26 cellular contexts compared by ENCODE assay signal in the genomic region with DNA sequence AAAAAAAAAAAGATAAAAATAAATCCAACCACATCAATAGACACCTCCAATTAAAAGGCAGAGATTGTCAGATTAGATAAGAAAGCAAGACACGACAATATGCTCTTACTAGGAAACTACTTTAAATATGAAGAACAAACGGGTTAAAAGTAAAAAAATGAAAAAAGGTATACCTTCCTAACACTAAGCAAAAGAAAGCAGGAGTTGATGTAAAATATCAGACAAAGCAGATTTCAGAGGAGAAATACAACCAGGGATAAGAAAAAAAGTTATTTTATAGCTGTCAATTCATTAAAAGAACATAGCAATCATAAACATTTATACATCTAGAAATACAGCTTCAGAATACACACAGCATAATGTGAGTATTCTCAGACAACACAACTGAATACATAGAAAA. TPM values are rescaled to one million over a fixed set of nuclear protein-coding genes. Genes with fewer than 3 reads are reported as not detected.
"Had no signal": no experiment of that assay in that cellular context is flagged by ENCODE, and none has a peak within 500 bp of the region (broad histone marks: within the 10 kb centered on the region; RNA-seq: fewer than 3 reads in every experiment).

No MANE protein-coding gene starts in this region.

- H3K4me1 ChIP-seq: SJSA1 had no signal

- H3K36me3 Mint-ChIP-seq: IgD-negative memory B cell had no signal

- H3K27ac ChIP-seq: SJSA1, SK-N-MC had no signal

- H3K4me1 Mint-ChIP-seq: IgD-negative memory B cell had no signal

- H3K36me3 ChIP-seq: SJSA1 had no signal

- FAIRE-seq: RCC 7860 had no signal

- H3K4me3 ChIP-seq: SJSA1, SK-N-MC had no signal

- H3K9me3 Mint-ChIP-seq: IgD-negative memory B cell had no signal

- H3K9me3 ChIP-seq: SJSA1 had no signal

- H3K27ac Mint-ChIP-seq: IgD-negative memory B cell had no signal

- DNase-seq: KBM-7, MV-4-11, NCI-H1048, NCI-H1105, NCI-H1417, NCI-H146, NCI-H1694 treated with DMSO at 0.1 percent for 48 hours, NCI-H1930, NCI-H2081, NCI-H2107, NCI-H2227 treated with DMSO at 0.1 percent for 48 hours, NCI-H524, NCI-H526 treated with DMSO at 0.1 percent for 48 hours, NCI-H748 treated with DMSO at 0.1 percent for 48 hours, Right ventricle myocardium superior, RPMI8226, SIG-M5 had no signal

RNA-seq across cellular contexts. Expression of gene CCDC182, which starts 49.7 kb away (rescaled TPM):
- total RNA-seq: HT1080; LHCN-M2; MCF 10A; NCI-H460; Right ventricle myocardium superior; SJSA1; T-helper 1 cell treated with Interleukin-12 subunit alpha and Interleukin-12 subunit beta and Interleukin-4 antibody, amounts not matched to agents 30 ng/mL and 1 ng/mL, for 36 hours had no signal
- polyA plus RNA-seq: IgD-negative memory B cell had no signal
